Comparison of ENCODE assay signal across 8 cellular contexts in the genomic region with DNA sequence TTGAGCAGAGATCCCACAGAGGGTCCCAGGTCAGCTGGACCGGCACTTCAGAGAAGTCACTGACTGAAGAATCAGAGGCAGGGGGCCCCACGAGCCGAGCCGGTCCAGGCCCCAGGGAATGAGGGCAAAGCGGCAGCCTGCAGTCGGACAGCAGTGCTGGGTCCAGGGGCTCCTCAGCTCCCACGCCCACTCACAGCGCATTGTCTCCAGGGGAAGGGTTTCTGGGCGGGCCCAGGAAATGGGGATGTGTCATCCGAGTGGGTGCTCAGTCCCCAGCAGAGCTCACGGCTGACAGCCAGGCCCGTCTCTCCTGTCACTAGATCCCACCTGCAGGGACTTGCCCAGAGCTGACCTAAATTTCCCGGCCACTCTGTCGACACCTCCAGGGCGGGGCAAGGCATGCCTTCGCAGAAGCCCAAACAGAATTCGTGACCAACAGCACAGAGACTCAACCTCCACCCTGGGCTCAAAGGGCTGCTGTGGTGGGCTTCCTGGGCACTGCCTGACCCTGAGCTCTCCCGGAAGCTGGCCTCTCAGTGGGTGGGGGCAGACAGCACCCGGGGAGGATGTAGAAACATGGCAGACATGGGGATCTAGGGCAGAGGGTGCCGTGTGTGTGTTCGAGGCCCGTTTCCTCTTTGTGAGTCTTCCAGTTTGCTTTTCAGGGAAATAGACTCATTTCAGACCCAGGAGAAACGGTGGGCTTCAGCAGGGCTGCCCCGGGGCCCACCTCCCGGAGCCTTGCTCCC. TPM values are rescaled to one million over a fixed set of nuclear protein-coding genes. Genes with fewer than 3 reads are reported as not detected.
A peak's percentile ranks its signal among the peaks of the same experiment; 100 is the strongest.
DNase-seq lines count a peak whose midpoint lies in the region; ATAC-seq and TF ChIP-seq lines count a peak whose summit lies in the region.

No MANE protein-coding gene starts in this region.

- H3K36me3 Mint-ChIP-seq in activated T-helper 17 cell treated with anti-CD3 and anti-CD28 coated beads, Interleukin-2, amount 50 U/mL, for 72 hours (ENCODE audit: low read depth) = no peaks in the 10 kb centered on the region
- no peaks in the 10 kb centered on the region for H3K36me3 Mint-ChIP-seq in type B pancreatic cell

- H3K9me3 ChIP-seq in A673 (ENCODE audit: low read depth, low read length, poor library complexity, severe bottlenecking) = no peaks in the 10 kb centered on the region

- peaks cover 14% of the 10 kb centered on the region for H3K4me1 ChIP-seq in A673 (ENCODE audit: insufficient read depth, low read length, poor library complexity, severe bottlenecking)

- H3K4me3 Mint-ChIP-seq in activated T-helper 17 cell treated with anti-CD3 and anti-CD28 coated beads, Interleukin-2, amount 50 U/mL, for 72 hours = peak overlapping the region; percentile 73
- H3K4me3 Mint-ChIP-seq in type B pancreatic cell = peak overlapping the region; percentile 61

- DNase-seq in A673 (ENCODE audit: low spot score) (peak; percentile 65), LoVo (ENCODE audit: low spot score) (peak; percentile 20), lower leg skin (ENCODE audit: low spot score in 2 of 2) (peak; percentile 76 to 92), type B pancreatic cell (ENCODE audit: extremely low spot score, unreplicated experiment) (no peak), DMS53 treated with DMSO at 0.1 percent for 48 hours (lab: John Stamatoyannopoulos, UW; ENCODE audit: unreplicated experiment) (no peak), cortex of kidney (lab: John Stamatoyannopoulos, UW) (no peak), HT-29 (ENCODE audit: low spot score) (no peak)

- TF ChIP-seq CTCF in A673 (conservative IDR thresholded peaks at IDR 0.05; ENCODE audit: low read depth, low read length) (no peak), lower leg skin (IDR thresholded peaks at IDR 0.05) (no peak), type B pancreatic cell (conservative IDR thresholded peaks at IDR 0.05) (no peak)

- H3K27me3 ChIP-seq in A673 (replicated peaks; ENCODE audit: insufficient read depth, low read depth, low read length, poor library complexity) = no peaks in the 10 kb centered on the region

- no peaks in the 10 kb centered on the region for H3K27me3 Mint-ChIP-seq in activated T-helper 17 cell treated with anti-CD3 and anti-CD28 coated beads, Interleukin-2, amount 50 U/mL, for 72 hours
- no peaks in the 10 kb centered on the region for H3K27me3 Mint-ChIP-seq in type B pancreatic cell

- no peak for TF ChIP-seq POLR2A in lower leg skin (IDR thresholded peaks at IDR 0.05)

- intact Hi-C loops in A673 (cut with micrococcal nuclease; ENCODE audit: unreplicated experiment) (no loop called here), lower leg skin (cut with DNase I; ENCODE audit: low total_unique reads) (loop anchor here (10.0 kb wide), 1 partner anchor 244 kb away; a partner anchor contains a TSS)

- CTCF ChIA-PET in A673 (lab: Charles Lee) = interaction anchor here (1.5 to 2.8 kb wide), 2 partner anchors 12 to 31 kb away, joined by 6 to 19 read pairs; no protein-coding TSS in a partner anchor

- H3K4me3 ChIP-seq in A673 (ENCODE audit: low read depth, low read length, poor library complexity, severe bottlenecking) (no peak overlapping the region), lower leg skin (ENCODE audit: low read depth, poor library complexity, severe bottlenecking) (no peak overlapping the region)

- 32 to 50% methylated on average over 23 to 25 of the region's 25 CpGs for WGBS in lower leg skin, 2 donors

- no TSS peak for BruUV-seq in A673 (replicated peaks; lab: Mats Ljungman, UMichigan)

- H3K27ac ChIP-seq in A673 (ENCODE audit: low read depth, low read length, poor library complexity, severe bottlenecking) = peak overlapping the region; percentile 47

- ATAC-seq in activated T-helper 17 cell treated with anti-CD3 and anti-CD28 coated beads, Interleukin-2, amount 50 U/mL, for 72 hours (replicated peaks) = peak; percentile 87

- POLR2A ChIA-PET in A673 (lab: Charles Lee; ENCODE audit: low non-redundant PET) = no interaction called here

- H3K36me3 ChIP-seq in A673 (ENCODE audit: insufficient read depth, low read length, poor library complexity, severe bottlenecking) = no peaks in the 10 kb centered on the region

- peak overlapping the region; percentile 77 for H3K27ac Mint-ChIP-seq in activated T-helper 17 cell treated with anti-CD3 and anti-CD28 coated beads, Interleukin-2, amount 50 U/mL, for 72 hours
- peak overlapping the region; percentile 90 for H3K27ac Mint-ChIP-seq in type B pancreatic cell

- H3K9me3 Mint-ChIP-seq in activated T-helper 17 cell treated with anti-CD3 and anti-CD28 coated beads, Interleukin-2, amount 50 U/mL, for 72 hours = no peaks in the 10 kb centered on the region
- no peaks in the 10 kb centered on the region for H3K9me3 Mint-ChIP-seq in type B pancreatic cell

- peaks cover 28% of the 10 kb centered on the region for H3K4me1 Mint-ChIP-seq in activated T-helper 17 cell treated with anti-CD3 and anti-CD28 coated beads, Interleukin-2, amount 50 U/mL, for 72 hours
- peaks cover 44% of the 10 kb centered on the region for H3K4me1 Mint-ChIP-seq in type B pancreatic cell (ENCODE audit: unreplicated experiment)

RNA-seq across cellular contexts. Expression of a gene that starts 42.1 kb away (rescaled TPM):
- total RNA-seq in A673 (2021) = 45.5 and 52.8 TPM in 2 replicates
- total RNA-seq in activated T-helper 17 cell treated with anti-CD3 and anti-CD28 coated beads, Interleukin-2, amount 50 U/mL, for 72 hours = 10 to 100 TPM; 29.8 to 41.1 TPM
- total RNA-seq in lower leg skin = 10 to 100 TPM; 11.2 to 26.9 (median 20.1) TPM
- total RNA-seq in type B pancreatic cell (ENCODE audit: low replicate concordance) = 26.3 and 34.1 TPM in 2 replicates
- total RNA-seq in HT-29 (2014; rRNA removed; shearing (Covaris generic)) = 7.7 and 9.9 TPM in 2 replicates

Comparison
In these comparisons a context has a peak if more than half of its experiments do, and no peak if none do; other contexts are left out.
1. DNase-seq: peak in A673 (single experiment), LoVo (single experiment) and lower leg skin (2 of 2); none in type B pancreatic cell (single experiment), DMS53 treated with DMSO at 0.1 percent for 48 hours (single experiment), cortex of kidney (single experiment) and HT-29 (single experiment).